In genomic region chr2:68156419-68156818, GRCh38 we compare ENCODE assay signal across 8 cellular contexts. TPM values are rescaled to one million over a fixed set of nuclear protein-coding genes. Genes with fewer than 3 reads are reported as not detected.
DNase-seq lines count a peak whose midpoint lies in the region; ATAC-seq and TF ChIP-seq lines count a peak whose summit lies in the region.

No MANE protein-coding gene starts in this region.

- H3K27me3 ChIP-seq in ascending aorta (no peaks in the 10 kb centered on the region), right lobe of liver (no peaks in the 10 kb centered on the region), transverse colon (no peaks in the 10 kb centered on the region)

- intact Hi-C loops in ascending aorta (cut with DNase I) (loop anchor here (5.0 kb wide), 1 partner anchor 1486 kb away; the partner anchor contains the start of gene AAK1), right lobe of liver (cut with DNase I) (no loop called here), transverse colon (cut with DNase I; ENCODE audit: low total_unique reads) (no loop called here)

- H3K27me3 Mint-ChIP-seq in activated T-cell treated with anti-CD3 and anti-CD28 coated beads, Interleukin-2, amount 50 U/mL, for 72 hours (ENCODE audit: low read depth) = no peaks in the 10 kb centered on the region

- peak overlapping the region; percentile 95 to 99 for H3K4me3 Mint-ChIP-seq in activated T-cell treated with anti-CD3 and anti-CD28 coated beads, Interleukin-2, amount 50 U/mL, for 72 hours

- H3K36me3 Mint-ChIP-seq in activated T-cell treated with anti-CD3 and anti-CD28 coated beads, Interleukin-2, amount 50 U/mL, for 72 hours (ENCODE audit: insufficient read depth in 2 of 2) = peaks cover 3 to 14% of the 10 kb centered on the region in 2 donors

- H3K4me1 ChIP-seq in ascending aorta (peaks cover 4 to 17% of the 10 kb centered on the region in 2 donors), right lobe of liver (peaks cover 0 to 23% (median 5%) of the 10 kb centered on the region in 4 donors), transverse colon (peaks cover 8 to 28% (median 22%) of the 10 kb centered on the region in 4 donors)

- H3K36me3 ChIP-seq in ascending aorta (peaks cover 0 to 1% of the 10 kb centered on the region in 2 donors), right lobe of liver (peaks cover 0 to 3% (median 0%) of the 10 kb centered on the region in 4 donors), transverse colon (peaks cover 0 to 5% (median 2%) of the 10 kb centered on the region in 4 donors)

- no peak for DNase-seq in activated T-cell treated with anti-CD3 and anti-CD28 coated beads, Interleukin-2, amount 50 U/mL, for 72 hours
- DNase-seq in activated T-cell treated with anti-CD3 and anti-CD28 coated beads for 4 hours (no peak), ascending aorta (ENCODE audit: low spot score in 2 of 2) (no peak), right lobe of liver (no peak), transverse colon (no peak), NCI-H2081 (lab: John Stamatoyannopoulos, UW) (no peak), SW480 (ENCODE audit: low spot score) (no peak)

- H3K4me3 ChIP-seq in ascending aorta (peak overlapping the region; percentile 72 to 91), right lobe of liver (peak overlapping the region; percentile 96 to 99 (median 97)), transverse colon (peak overlapping the region; percentile 65 to 91 (median 84))

- H3K9me3 Mint-ChIP-seq in activated T-cell treated with anti-CD3 and anti-CD28 coated beads, Interleukin-2, amount 50 U/mL, for 72 hours = no peaks in the 10 kb centered on the region

- in situ Hi-C loops in transverse colon (cut with MboI; ENCODE audit: low pct_ligation_motif_present in 1 of 4, low pct_unique_long_range_greater_than_20kb in 1 of 4, low sequenced_read_pairs in 3 of 4) = loop anchor here in 1 of 4 donors (25.0 kb wide), 1 partner anchor 281 kb away; no protein-coding TSS in a partner anchor

- H3K9me3 ChIP-seq in ascending aorta (no peaks in the 10 kb centered on the region), right lobe of liver (no peaks in the 10 kb centered on the region), transverse colon (no peaks in the 10 kb centered on the region)

- ATAC-seq in activated T-cell treated with anti-CD3 and anti-CD28 coated beads, Interleukin-2, amount 50 U/mL, for 72 hours (replicated peaks in 1 of 2) = no peak
- ATAC-seq in right lobe of liver (no peak), HG03095 (IDR thresholded peaks at IDR 0.05; ENCODE audit: unreplicated experiment) (no peak)

- peak overlapping the region; percentile 82 to 83 for H3K27ac ChIP-seq in ascending aorta
- no peak overlapping the region for H3K27ac ChIP-seq in right lobe of liver
- peak overlapping the region; percentile 85 to 94 (median 89) for H3K27ac ChIP-seq in transverse colon

- TF ChIP-seq POLR2A in right lobe of liver (IDR thresholded peaks at IDR 0.05) (no peak), transverse colon (IDR thresholded peaks at IDR 0.05) (no peak)

- TF ChIP-seq CTCF in ascending aorta (IDR thresholded peaks at IDR 0.05) = no peak
- TF ChIP-seq CTCF in right lobe of liver (IDR thresholded peaks at IDR 0.05) = no peak
- no peak for TF ChIP-seq CTCF in transverse colon (IDR thresholded peaks at IDR 0.05)

- H3K27ac Mint-ChIP-seq in activated T-cell treated with anti-CD3 and anti-CD28 coated beads, Interleukin-2, amount 50 U/mL, for 72 hours = peak overlapping the region; percentile 98

- TF ChIP-seq EP300 in transverse colon (IDR thresholded peaks at IDR 0.05; ENCODE audit: low read depth) = no peak

- WGBS in right lobe of liver (ENCODE audit: insufficient coverage, low coverage, low lambda C conversion rate, missing lambda C conversion rate) = 6% methylated on average over 3 of the region's 3 CpGs
- 6 to 9% methylated on average over 3 of the region's 3 CpGs for WGBS in transverse colon (ENCODE audit: low coverage in 1 of 2), 2 donors

- peaks cover 61% of the 10 kb centered on the region for H3K4me1 Mint-ChIP-seq in activated T-cell treated with anti-CD3 and anti-CD28 coated beads, Interleukin-2, amount 50 U/mL, for 72 hours (ENCODE audit: low read depth)

RNA-seq across cellular contexts. Expression of gene PNO1, which starts 1.3 kb away (rescaled TPM):
- 10 to 100 TPM; 12.5 to 18.9 TPM for total RNA-seq in activated T-cell treated with anti-CD3 and anti-CD28 coated beads, Interleukin-2, amount 50 U/mL, for 72 hours
- total RNA-seq in ascending aorta (5.4 TPM), right lobe of liver (10 to 100 TPM in 1 of 6 experiments, 1 to 10 TPM in 5; 4.7 to 12.7 (median 7.8) TPM), transverse colon (10 to 100 TPM in 1 of 4 donors, 1 to 10 TPM in 3; 1.9 to 20.9 (median 7.4) TPM)

Comparison
In these comparisons a context has a peak if more than half of its experiments do, and no peak if none do; other contexts are left out.
1. H3K27ac ChIP-seq: peak in ascending aorta (2 of 2) and transverse colon (4 of 4); none in right lobe of liver (0 of 3).
2. Peak in every context shown above with its lines, with median percentiles within 50 percentile points of each other: H3K4me3 ChIP-seq.